Comparison of ENCODE assay signal across 8 cellular contexts in genomic region chr14:60327447-60328331, GRCh38.
DNase-seq lines count a peak whose midpoint lies in the region; ATAC-seq and TF ChIP-seq lines count a peak whose summit lies in the region.

No MANE protein-coding gene starts in this region.

- H3K36me3 Mint-ChIP-seq in activated CD4-positive, alpha-beta memory T cell treated with anti-CD3 and anti-CD28 coated beads, Interleukin-2, amount 10 ng/mL, durations not matched to agents 7 days and 5 days (ENCODE audit: low read depth), result no peaks in the 10 kb centered on the region

- peak overlapping the region; percentile 42 to 57 (median 46) for H3K4me3 ChIP-seq in esophagus muscularis mucosa
- no peak overlapping the region for H3K4me3 ChIP-seq in aorta (ENCODE audit: low read length in 2 of 2)

- H3K27ac ChIP-seq in esophagus muscularis mucosa (replicated peaks in 1 of 4) (peak overlapping the region in 1 of 4 donors; percentile 11), aorta (ENCODE audit: low read depth in 1 of 2, low read length in 2 of 2) (no peak overlapping the region)

- POLR2A ChIA-PET in activated CD4-positive, alpha-beta memory T cell treated with anti-CD3 and anti-CD28 coated beads, Interleukin-2, amount 10 ng/mL, durations not matched to agents 7 days and 5 days (lab: Charles Lee), result interaction anchor here (0.9 to 1.1 kb wide), 4 partner anchors 24 to 236 kb away, joined by 3 to 7 read pairs (median 4); partner anchors contain the start of genes PCNX4 and PPM1A

- no peak for TF ChIP-seq POLR2A in esophagus muscularis mucosa (IDR thresholded peaks at IDR 0.05; ENCODE audit: low read depth)

- H3K9me3 ChIP-seq in esophagus muscularis mucosa (no peaks in the 10 kb centered on the region), aorta (ENCODE audit: control insufficient read depth, low read length) (no peaks in the 10 kb centered on the region)

- intact Hi-C loops in esophagus muscularis mucosa (cut with DNase I) (loop anchor here (5.0 to 10.0 kb wide), 2 partner anchors 75 to 133 kb away; no protein-coding TSS in a partner anchor), aorta (cut with DNase I) (no loop called here)

- WGBS in esophagus muscularis mucosa, result 6% methylated on average over 21 of the region's 58 CpGs
- 7% methylated on average over 57 to 58 of the region's 58 CpGs for WGBS in aorta, 2 donors

- CTCF ChIA-PET in activated CD4-positive, alpha-beta memory T cell treated with anti-CD3 and anti-CD28 coated beads, Interleukin-2, amount 10 ng/mL, durations not matched to agents 7 days and 5 days (lab: Charles Lee), result interaction anchor here (0.8 to 2.1 kb wide), 8 partner anchors 14 to 420 kb away, joined by 3 to 8 read pairs (median 3); no protein-coding TSS in a partner anchor

- H3K9me3 Mint-ChIP-seq in activated CD4-positive, alpha-beta memory T cell treated with anti-CD3 and anti-CD28 coated beads, Interleukin-2, amount 10 ng/mL, durations not matched to agents 7 days and 5 days, result no peaks in the 10 kb centered on the region

- peaks cover 27% of the 10 kb centered on the region for H3K4me1 Mint-ChIP-seq in activated CD4-positive, alpha-beta memory T cell treated with anti-CD3 and anti-CD28 coated beads, Interleukin-2, amount 10 ng/mL, durations not matched to agents 7 days and 5 days

- TF ChIP-seq EP300 in esophagus muscularis mucosa (IDR thresholded peaks at IDR 0.05), result no peak

- ATAC-seq in HG02571 (IDR thresholded peaks at IDR 0.05; ENCODE audit: unreplicated experiment) (peak; percentile 56), omental fat pad (ENCODE audit: low FRiP score) (peak; percentile 39), aorta (ENCODE audit: low FRiP score) (peak; percentile 58)

- peak overlapping the region; percentile 75 for H3K4me3 Mint-ChIP-seq in activated CD4-positive, alpha-beta memory T cell treated with anti-CD3 and anti-CD28 coated beads, Interleukin-2, amount 10 ng/mL, durations not matched to agents 7 days and 5 days

- H3K27me3 ChIP-seq in esophagus muscularis mucosa, result peaks cover 0 to 26% (median 0%) of the 10 kb centered on the region in 4 donors
- no peaks in the 10 kb centered on the region for H3K27me3 ChIP-seq in aorta (ENCODE audit: control insufficient read depth in 1 of 2, insufficient read depth in 2 of 2, low read length in 1 of 2)

- DNase-seq in GM13977 (ENCODE audit: low spot score) (peak; percentile 74), NCI-H1436 treated with DMSO at 0.1 percent for 48 hours (lab: John Stamatoyannopoulos, UW) (peak; percentile 47), esophagus muscularis mucosa (ENCODE audit: extremely low spot score) (no peak), omental fat pad (ENCODE audit: low spot score) (no peak), aorta (no peak), occipital lobe (lab: John Stamatoyannopoulos, UW) (no peak)
- DNase-seq in activated CD4-positive, alpha-beta memory T cell treated with anti-CD3 and anti-CD28 coated beads, Interleukin-2, amount 10 ng/mL, durations not matched to agents 7 days and 5 days, result peak; percentile 40

- in situ Hi-C loops in GM13977 (cut with MboI; ENCODE audit: low pct_unique_long_range_greater_than_20kb, low sequenced_read_pairs, unreplicated experiment), result no loop called here

- H3K4me1 ChIP-seq in esophagus muscularis mucosa (peaks cover 11 to 25% (median 22%) of the 10 kb centered on the region in 4 donors), aorta (ENCODE audit: control insufficient read depth in 1 of 2, insufficient read depth in 2 of 2, low read length in 2 of 2) (no peaks in the 10 kb centered on the region)

- TF ChIP-seq CTCF in GM13977 (IDR thresholded peaks at IDR 0.05; ENCODE audit: extremely low read depth, insufficient read depth, missing control alignments) (peak; percentile 40), esophagus muscularis mucosa (IDR thresholded peaks at IDR 0.05) (no peak), omental fat pad (IDR thresholded peaks at IDR 0.05) (no peak)

- no peaks in the 10 kb centered on the region for H3K36me3 ChIP-seq in esophagus muscularis mucosa
- no peaks in the 10 kb centered on the region for H3K36me3 ChIP-seq in aorta (ENCODE audit: control insufficient read depth in 1 of 2, insufficient read depth in 2 of 2, low read length in 1 of 2)

- no peak overlapping the region for H3K27ac Mint-ChIP-seq in activated CD4-positive, alpha-beta memory T cell treated with anti-CD3 and anti-CD28 coated beads, Interleukin-2, amount 10 ng/mL, durations not matched to agents 7 days and 5 days

- H3K27me3 Mint-ChIP-seq in activated CD4-positive, alpha-beta memory T cell treated with anti-CD3 and anti-CD28 coated beads, Interleukin-2, amount 10 ng/mL, durations not matched to agents 7 days and 5 days, result peaks cover 29% of the 10 kb centered on the region

Comparison
In these comparisons a context has a peak if more than half of its experiments do, and no peak if none do; other contexts are left out.
1. DNase-seq: peak in GM13977 (single experiment), NCI-H1436 treated with DMSO at 0.1 percent for 48 hours (single experiment) and activated CD4-positive, alpha-beta memory T cell treated with anti-CD3 and anti-CD28 coated beads, Interleukin-2, amount 10 ng/mL, durations not matched to agents 7 days and 5 days (single experiment); none in esophagus muscularis mucosa (single experiment), omental fat pad (single experiment), aorta (0 of 2) and occipital lobe (single experiment).
2. H3K4me3 ChIP-seq: peak in esophagus muscularis mucosa (4 of 4); none in aorta (0 of 2).
3. Peak in every context shown above with its lines, with median percentiles within 50 percentile points of each other: ATAC-seq.